ENCODE assay signal across 13 cellular contexts in the genomic region with DNA sequence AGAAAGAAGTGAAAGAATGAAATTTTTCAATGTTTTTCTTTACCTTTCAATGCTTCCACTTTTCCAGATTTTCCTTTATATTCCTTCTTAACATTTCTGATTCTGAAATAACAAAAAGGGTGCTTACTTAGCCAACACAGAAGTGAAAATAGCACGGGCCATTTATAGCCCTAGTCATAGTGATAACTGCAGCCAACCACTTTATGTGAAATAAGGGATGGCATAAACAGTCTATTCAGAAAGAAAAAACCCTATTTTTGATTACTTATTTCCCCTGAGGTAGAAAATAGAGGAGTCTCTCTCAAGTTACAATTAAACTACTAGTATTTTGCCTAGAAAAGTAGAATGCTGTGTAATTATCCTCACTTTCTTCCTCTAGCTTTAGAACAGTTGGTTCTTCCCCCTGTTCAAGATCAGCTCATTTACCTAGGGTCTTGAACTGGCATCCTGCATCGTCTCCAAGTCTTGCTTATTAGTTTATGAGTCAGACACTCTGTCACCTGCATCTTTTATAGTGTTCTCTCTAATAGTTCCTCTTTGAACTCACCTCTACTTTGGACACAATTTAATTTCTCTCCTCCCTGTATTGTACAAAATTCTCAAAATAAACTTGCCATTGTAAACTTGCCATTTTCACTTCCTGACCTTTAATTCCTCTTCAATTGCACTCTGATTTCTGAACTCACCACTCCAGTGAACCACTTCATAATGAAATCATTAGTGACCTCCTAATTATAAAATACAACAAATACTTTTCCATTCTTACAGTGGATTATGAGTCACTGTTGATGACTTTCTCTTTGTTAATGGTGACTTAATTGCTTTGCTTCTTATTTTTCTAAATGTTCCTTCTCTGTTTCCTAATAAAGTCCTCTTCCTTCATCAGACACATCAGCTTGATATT. TPM values are rescaled to one million over a fixed set of nuclear protein-coding genes. Genes with fewer than 3 reads are reported as not detected.
DNase-seq lines count a peak whose midpoint lies in the region; ATAC-seq and TF ChIP-seq lines count a peak whose summit lies in the region.
"Had no signal": no experiment of that assay in that cellular context is flagged by ENCODE, and none has a peak within 500 bp of the region (broad histone marks: within the 10 kb centered on the region; RNA-seq: fewer than 3 reads in every experiment).

No MANE protein-coding gene starts in this region.

- H3K36me3 Mint-ChIP-seq in stimulated activated naive B cell treated with anti-CD40 and anti-IgM and Interleukin-4, amounts not matched to agents 10 μg/mL and 1 μg/mL and 100 μg/mL, for 72 hours: peaks cover 2 to 6% of the 10 kb centered on the region in 2 donors

- no peak for TF ChIP-seq CTCF in dorsolateral prefrontal cortex (IDR thresholded peaks at IDR 0.05 in 54 of 56, conservative IDR thresholded peaks at IDR 0.05 in 2 of 56; ENCODE audit: low read depth in 1 of 56, partially characterized antibody in 56 of 56)
- no peak for TF ChIP-seq CTCF in brain microvascular endothelial cell (IDR thresholded peaks at IDR 0.05; ENCODE audit: low read depth, low read length, missing control alignments)

- no peak overlapping the region for H3K27ac ChIP-seq in dorsolateral prefrontal cortex
- no peak overlapping the region for H3K27ac ChIP-seq in brain microvascular endothelial cell

- H3K4me3 ChIP-seq in dorsolateral prefrontal cortex: no peak overlapping the region
- H3K4me3 ChIP-seq in brain microvascular endothelial cell (ENCODE audit: low read depth, low read length): no peak overlapping the region

- intact Hi-C loops in dorsolateral prefrontal cortex (cut with DNase I): no loop called here

- peak overlapping the region; percentile 86 for H3K27ac Mint-ChIP-seq in stimulated activated naive B cell treated with anti-CD40 and anti-IgM and Interleukin-4, amounts not matched to agents 10 μg/mL and 1 μg/mL and 100 μg/mL, for 72 hours
- H3K27ac Mint-ChIP-seq: T-helper 1 cell treated with Interleukin-12 subunit alpha and Interleukin-12 subunit beta and Interleukin-4 antibody, amounts not matched to agents 30 μg/mL and 1 μg/mL, for 36 hours had no signal

- no peaks in the 10 kb centered on the region for H3K27me3 Mint-ChIP-seq in stimulated activated naive B cell treated with anti-CD40 and anti-IgM and Interleukin-4, amounts not matched to agents 10 μg/mL and 1 μg/mL and 100 μg/mL, for 72 hours

- H3K36me3 ChIP-seq in brain microvascular endothelial cell (replicated peaks): no peaks in the 10 kb centered on the region

- DNase-seq in SIG-M5 treated with dmso at 0.1 percent for 504 hours (lab: John Stamatoyannopoulos, UW; ENCODE audit: unreplicated experiment) (peak; percentile 58), SIG-M5 (lab: John Stamatoyannopoulos, UW) (no peak), dorsolateral prefrontal cortex (no peak), brain microvascular endothelial cell (no peak)
- peak; percentile 4 for DNase-seq in stimulated activated naive B cell treated with anti-CD40 and anti-IgM and Interleukin-4, amounts not matched to agents 10 μg/mL and 1 μg/mL and 100 μg/mL, for 72 hours
- no peak for DNase-seq in stimulated activated CD4-positive, alpha-beta T cell treated with anti-CD3 and anti-CD28 coated beads, Interleukin-15, amount 100 ng/mL, for 24 hours
- DNase-seq: central memory CD4-positive, alpha-beta T cell; heart left ventricle; NCI-H345; stimulated activated CD4-positive, alpha-beta T cell treated with anti-CD3 and anti-CD28 coated beads, Interleukin-12 subunit alpha, Interleukin-12 subunit beta, amount 100 ng/mL, for 4 hours had no signal

- no peaks in the 10 kb centered on the region for H3K9me3 Mint-ChIP-seq in stimulated activated naive B cell treated with anti-CD40 and anti-IgM and Interleukin-4, amounts not matched to agents 10 μg/mL and 1 μg/mL and 100 μg/mL, for 72 hours
- H3K9me3 Mint-ChIP-seq: T-helper 1 cell treated with Interleukin-12 subunit alpha and Interleukin-12 subunit beta and Interleukin-4 antibody, amounts not matched to agents 30 μg/mL and 1 μg/mL, for 36 hours had no signal

- peak; percentile 42 for ATAC-seq in HG02571 (IDR thresholded peaks at IDR 0.05; ENCODE audit: unreplicated experiment)
- peak; percentile 23 for ATAC-seq in HG03558 (IDR thresholded peaks at IDR 0.05; ENCODE audit: extremely low read depth, unreplicated experiment)
- ATAC-seq in stimulated activated naive B cell treated with anti-CD40 and anti-IgM and Interleukin-4, amounts not matched to agents 10 μg/mL and 1 μg/mL and 100 μg/mL, for 72 hours (replicated peaks): peak; percentile 60 to 62

- peak overlapping the region; percentile 51 to 58 for H3K4me3 Mint-ChIP-seq in stimulated activated naive B cell treated with anti-CD40 and anti-IgM and Interleukin-4, amounts not matched to agents 10 μg/mL and 1 μg/mL and 100 μg/mL, for 72 hours
- H3K4me3 Mint-ChIP-seq: T-helper 1 cell treated with Interleukin-12 subunit alpha and Interleukin-12 subunit beta and Interleukin-4 antibody, amounts not matched to agents 30 μg/mL and 1 μg/mL, for 36 hours had no signal

- in situ Hi-C loops in brain microvascular endothelial cell (cut with HindIII; ENCODE audit: low pct_ligation_motif_present, low sequenced_read_pairs): no loop called here

- H3K4me1 Mint-ChIP-seq in stimulated activated naive B cell treated with anti-CD40 and anti-IgM and Interleukin-4, amounts not matched to agents 10 μg/mL and 1 μg/mL and 100 μg/mL, for 72 hours: peaks cover 26 to 51% of the 10 kb centered on the region in 2 donors

- H3K27me3 ChIP-seq in dorsolateral prefrontal cortex: no peaks in the 10 kb centered on the region
- H3K27me3 ChIP-seq in brain microvascular endothelial cell (replicated peaks): no peaks in the 10 kb centered on the region
- H3K27me3 ChIP-seq: heart left ventricle had no signal

RNA-seq across cellular contexts. Expression of gene ABCA6, which starts 23.6 kb away (rescaled TPM):
- 10 to 100 TPM; 12.9 to 94.7 (median 28.1) TPM for total RNA-seq in dorsolateral prefrontal cortex

RNA-seq across cellular contexts. Expression of gene ABCA9, which starts 57.4 kb away (rescaled TPM):
- 10 to 100 TPM in 111 of 120 experiments, 1 to 10 TPM in 9; 6.9 to 33.3 (median 16.5) TPM for total RNA-seq in dorsolateral prefrontal cortex

Comparison
In these comparisons a context has a peak if more than half of its experiments do, and no peak if none do; other contexts are left out.
1. DNase-seq: peak in SIG-M5 treated with dmso at 0.1 percent for 504 hours (single experiment) and stimulated activated naive B cell treated with anti-CD40 and anti-IgM and Interleukin-4, amounts not matched to agents 10 μg/mL and 1 μg/mL and 100 μg/mL, for 72 hours (single experiment); none in SIG-M5 (single experiment), dorsolateral prefrontal cortex (0 of 10), stimulated activated CD4-positive, alpha-beta T cell treated with anti-CD3 and anti-CD28 coated beads, Interleukin-15, amount 100 ng/mL, for 24 hours (single experiment) and brain microvascular endothelial cell (single experiment).
2. Peak in every context shown above with its lines, with median percentiles within 50 percentile points of each other: ATAC-seq.